In the genomic region with DNA sequence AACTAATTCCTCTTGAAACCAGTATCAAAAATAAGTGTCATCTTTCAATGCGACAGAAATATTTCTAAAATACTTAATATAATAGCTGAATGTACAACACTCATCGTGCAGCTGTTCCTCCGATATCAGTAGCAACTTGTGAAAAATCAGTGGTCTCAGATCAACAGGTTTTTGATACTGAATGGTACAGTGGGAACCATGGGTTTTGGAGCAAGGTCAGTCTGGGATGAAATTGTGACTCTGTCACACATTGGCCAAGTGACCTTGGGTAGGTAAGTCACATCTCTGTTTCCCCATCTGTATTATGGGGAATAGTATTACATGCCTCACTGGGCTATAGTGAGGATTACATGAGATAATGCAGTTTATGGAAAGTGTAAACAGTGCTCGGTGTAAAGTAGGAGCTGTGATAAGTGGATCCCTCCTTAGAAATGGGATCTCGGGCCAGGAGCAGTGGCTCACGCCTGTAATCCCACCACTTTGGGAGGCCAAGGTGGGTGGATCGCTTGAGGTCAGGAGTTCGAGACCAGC, we compare ENCODE assay signal across 1 cellular context.
TF ChIP-seq lines count a peak whose summit lies in the region.

No MANE protein-coding gene starts in this region.

TF ChIP-seq in WTC11, 78 proteins besides CTCF, POLR2A, EP300 and RAD21 (continued from another document):
- TF ChIP-seq, protein P1, sequence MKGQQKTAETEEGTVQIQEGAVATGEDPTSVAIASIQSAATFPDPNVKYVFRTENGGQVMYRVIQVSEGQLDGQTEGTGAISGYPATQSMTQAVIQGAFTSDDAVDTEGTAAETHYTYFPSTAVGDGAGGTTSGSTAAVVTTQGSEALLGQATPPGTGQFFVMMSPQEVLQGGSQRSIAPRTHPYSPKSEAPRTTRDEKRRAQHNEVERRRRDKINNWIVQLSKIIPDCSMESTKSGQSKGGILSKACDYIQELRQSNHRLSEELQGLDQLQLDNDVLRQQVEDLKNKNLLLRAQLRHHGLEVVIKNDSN (CRISPR knock-in tag; IDR thresholded peaks at IDR 0.05): no peak
